9 cellular contexts compared by ENCODE assay signal in the genomic region with DNA sequence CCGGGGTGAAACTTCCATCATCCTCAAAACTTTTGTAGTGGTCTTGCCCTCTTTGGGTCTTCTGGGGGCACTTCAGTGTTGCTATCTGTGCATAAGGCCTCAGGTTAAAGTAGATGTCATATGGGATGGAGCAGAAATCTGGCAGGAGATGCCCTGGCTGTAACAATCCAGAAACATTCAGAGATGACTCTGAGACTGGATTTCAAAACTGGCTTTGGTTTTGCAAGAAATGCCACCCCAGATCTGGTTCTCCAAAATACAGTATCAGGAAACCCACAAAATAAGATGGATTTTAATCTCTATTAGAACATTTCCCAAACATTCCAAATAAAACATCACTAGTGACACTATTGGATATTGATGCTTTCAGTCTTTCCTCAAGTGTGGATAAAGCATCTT.
DNase-seq lines count a peak whose midpoint lies in the region; ATAC-seq and TF ChIP-seq lines count a peak whose summit lies in the region.
"Had no signal": no experiment of that assay in that cellular context is flagged by ENCODE, and none has a peak within 500 bp of the region (broad histone marks: within the 10 kb centered on the region; RNA-seq: fewer than 3 reads in every experiment).

No MANE protein-coding gene starts in this region.

- H3K36me3 Mint-ChIP-seq in Calu3 (ENCODE audit: insufficient read depth, unreplicated experiment), result peaks cover 17% of the 10 kb centered on the region
- H3K36me3 Mint-ChIP-seq in activated naive CD4-positive, alpha-beta T cell treated with anti-CD3 and anti-CD28 coated beads, Interleukin-2, amount 50 U/mL, for 72 hours, result peaks cover 0 to 11% of the 10 kb centered on the region in 2 donors
- no peaks in the 10 kb centered on the region for H3K36me3 Mint-ChIP-seq in activated T-cell treated with anti-CD3 and anti-CD28 coated beads, Interleukin-2, amount 50 U/mL, for 72 hours (ENCODE audit: insufficient read depth in 2 of 2)
- H3K36me3 Mint-ChIP-seq: natural killer cell treated with Interleukin-12 subunit alpha and Interleukin-12 subunit beta and Interleukin-15 and Interleukin-18, amount 100 ng/mL, for 72 hours had no signal

- intact Hi-C loops in Calu3 (cut with micrococcal nuclease; ENCODE audit: unreplicated experiment) (loop anchor here (2.0 kb wide), 2 partner anchors 82 to 444 kb away; no protein-coding TSS in a partner anchor), right cardiac atrium (cut with DNase I) (loop anchor here in 3 of 4 donors (2.0 to 10.0 kb wide), 6 partner anchors 80 to 898 kb away; partner anchors contain the start of genes EGR2 (in 1 of the 3) and JMJD1C (in 1 of the 3))

- H3K4me1 ChIP-seq in right cardiac atrium (ENCODE audit: control insufficient read depth, insufficient read depth, low read length) (peaks cover 19% of the 10 kb centered on the region), rectal smooth muscle tissue (ENCODE audit: control insufficient read depth, insufficient read depth, low read length) (peaks cover 30% of the 10 kb centered on the region)

- H3K9me3 Mint-ChIP-seq in Calu3 (ENCODE audit: low read depth, unreplicated experiment), result no peaks in the 10 kb centered on the region
- H3K9me3 Mint-ChIP-seq in activated naive CD4-positive, alpha-beta T cell treated with anti-CD3 and anti-CD28 coated beads, Interleukin-2, amount 50 U/mL, for 72 hours, result peaks cover 0 to 3% of the 10 kb centered on the region in 2 donors
- H3K9me3 Mint-ChIP-seq in activated T-cell treated with anti-CD3 and anti-CD28 coated beads, Interleukin-2, amount 50 U/mL, for 72 hours, result no peaks in the 10 kb centered on the region
- H3K9me3 Mint-ChIP-seq: natural killer cell treated with Interleukin-12 subunit alpha and Interleukin-12 subunit beta and Interleukin-15 and Interleukin-18, amount 100 ng/mL, for 72 hours had no signal

- TF ChIP-seq CTCF in Calu3 (IDR thresholded peaks at IDR 0.05; ENCODE audit: unreplicated experiment), result no peak

- no peaks in the 10 kb centered on the region for H3K27me3 Mint-ChIP-seq in Calu3 (ENCODE audit: unreplicated experiment)
- peaks cover 13% of the 10 kb centered on the region for H3K27me3 Mint-ChIP-seq in activated T-cell treated with anti-CD3 and anti-CD28 coated beads, Interleukin-2, amount 50 U/mL, for 72 hours (ENCODE audit: low read depth)

- H3K27me3 ChIP-seq in right cardiac atrium (ENCODE audit: control insufficient read depth, insufficient read depth) (no peaks in the 10 kb centered on the region), rectal smooth muscle tissue (ENCODE audit: control insufficient read depth, insufficient read depth, low read length) (no peaks in the 10 kb centered on the region)

- BruUV-seq in Calu3 (replicated peaks; lab: Mats Ljungman, UMichigan), result no TSS peak

- 23 to 51% (median 29%) methylated on average over 1 of the region's 1 CpG for WGBS in adipose tissue, 3 donors
- 43% methylated on average over 1 of the region's 1 CpG for WGBS in right cardiac atrium

- H3K9me3 ChIP-seq in right cardiac atrium (ENCODE audit: control insufficient read depth, low read length), result no peaks in the 10 kb centered on the region

- H3K27ac ChIP-seq in adipose tissue (ENCODE audit: low read depth, low read length) (peak overlapping the region; percentile 39), right cardiac atrium (ENCODE audit: low read length) (peak overlapping the region; percentile 98), rectal smooth muscle tissue (ENCODE audit: low read depth, low read length) (peak overlapping the region; percentile 81)

- H3K27ac Mint-ChIP-seq in Calu3 (ENCODE audit: unreplicated experiment), result peak overlapping the region; percentile 73
- no peak overlapping the region for H3K27ac Mint-ChIP-seq in activated naive CD4-positive, alpha-beta T cell treated with anti-CD3 and anti-CD28 coated beads, Interleukin-2, amount 50 U/mL, for 72 hours
- no peak overlapping the region for H3K27ac Mint-ChIP-seq in activated T-cell treated with anti-CD3 and anti-CD28 coated beads, Interleukin-2, amount 50 U/mL, for 72 hours
- H3K27ac Mint-ChIP-seq: natural killer cell treated with Interleukin-12 subunit alpha and Interleukin-12 subunit beta and Interleukin-15 and Interleukin-18, amount 100 ng/mL, for 72 hours had no signal

- H3K9ac ChIP-seq in rectal smooth muscle tissue (ENCODE audit: low read length), result no peak overlapping the region

- H3K4me3 ChIP-seq in right cardiac atrium (ENCODE audit: low read length) (no peak overlapping the region), rectal smooth muscle tissue (ENCODE audit: low read length) (no peak overlapping the region)

- no peak for DNase-seq in Calu3
- DNase-seq in right cardiac atrium, result no peak
- DNase-seq in GOT3 (lab: John Stamatoyannopoulos, UW), result no peak
- DNase-seq in activated naive CD4-positive, alpha-beta T cell treated with anti-CD3 and anti-CD28 coated beads, Interleukin-2, amount 50 U/mL, for 72 hours (ENCODE audit: low spot score in 2 of 2), result no peak
- DNase-seq in activated T-cell treated with anti-CD3 and anti-CD28 coated beads, Interleukin-2, amount 50 U/mL, for 72 hours, result no peak
- no peak for DNase-seq in NCI-H146 treated with DMSO at 0.1 percent for 48 hours (lab: John Stamatoyannopoulos, UW; ENCODE audit: unreplicated experiment)

- no peaks in the 10 kb centered on the region for H3K36me3 ChIP-seq in rectal smooth muscle tissue (ENCODE audit: control insufficient read depth, insufficient read depth, low read length)

- CTCF ChIA-PET in Calu3 (lab: Charles Lee), result interaction anchor here (1.1 to 3.0 kb wide), 11 partner anchors 9 to 546 kb away, joined by 3 to 24 read pairs (median 6); no protein-coding TSS in a partner anchor

- no peak overlapping the region for H3K4me3 Mint-ChIP-seq in Calu3 (ENCODE audit: low read depth, unreplicated experiment)
- H3K4me3 Mint-ChIP-seq in activated T-cell treated with anti-CD3 and anti-CD28 coated beads, Interleukin-2, amount 50 U/mL, for 72 hours, result no peak overlapping the region
- H3K4me3 Mint-ChIP-seq: natural killer cell treated with Interleukin-12 subunit alpha and Interleukin-12 subunit beta and Interleukin-15 and Interleukin-18, amount 100 ng/mL, for 72 hours had no signal

- peaks cover 58% of the 10 kb centered on the region for H3K4me1 Mint-ChIP-seq in Calu3 (ENCODE audit: low read depth, unreplicated experiment)
- H3K4me1 Mint-ChIP-seq in activated T-cell treated with anti-CD3 and anti-CD28 coated beads, Interleukin-2, amount 50 U/mL, for 72 hours (ENCODE audit: low read depth), result peaks cover 7% of the 10 kb centered on the region

- ATAC-seq in right cardiac atrium, result no peak
- ATAC-seq in activated naive CD4-positive, alpha-beta T cell treated with anti-CD3 and anti-CD28 coated beads, Interleukin-2, amount 50 U/mL, for 72 hours, result no peak
- ATAC-seq in activated T-cell treated with anti-CD3 and anti-CD28 coated beads, Interleukin-2, amount 50 U/mL, for 72 hours (replicated peaks in 1 of 2), result no peak
- ATAC-seq: natural killer cell treated with Interleukin-12 subunit alpha and Interleukin-12 subunit beta and Interleukin-15 and Interleukin-18, amount 100 ng/mL, for 72 hours had no signal

Comparison
In these comparisons a context has a peak if more than half of its experiments do, and no peak if none do; other contexts are left out.
1. H3K27ac ChIP-seq: peak in every context shown above with its lines; median percentile 98 in right cardiac atrium; 81 in rectal smooth muscle tissue; 39 in adipose tissue.